Comparison of ENCODE assay signal across 3 cellular contexts in genomic region chr7:22506316-22507020, GRCh38. TPM values are rescaled to one million over a fixed set of nuclear protein-coding genes. Genes with fewer than 3 reads are reported as not detected.
"Had no signal": no experiment of that assay in that cellular context is flagged by ENCODE, and none has a peak within 500 bp of the region (broad histone marks: within the 10 kb centered on the region; RNA-seq: fewer than 3 reads in every experiment).

No MANE protein-coding gene starts in this region.

RNA-seq across cellular contexts. Expression of gene STEAP1B, which starts 6.5 kb away (rescaled TPM):
- total RNA-seq: HepG2, Right ventricle myocardium inferior, SJCRH30 had no signal
- polyA plus RNA-seq: HepG2 had no signal
